In the genomic region with DNA sequence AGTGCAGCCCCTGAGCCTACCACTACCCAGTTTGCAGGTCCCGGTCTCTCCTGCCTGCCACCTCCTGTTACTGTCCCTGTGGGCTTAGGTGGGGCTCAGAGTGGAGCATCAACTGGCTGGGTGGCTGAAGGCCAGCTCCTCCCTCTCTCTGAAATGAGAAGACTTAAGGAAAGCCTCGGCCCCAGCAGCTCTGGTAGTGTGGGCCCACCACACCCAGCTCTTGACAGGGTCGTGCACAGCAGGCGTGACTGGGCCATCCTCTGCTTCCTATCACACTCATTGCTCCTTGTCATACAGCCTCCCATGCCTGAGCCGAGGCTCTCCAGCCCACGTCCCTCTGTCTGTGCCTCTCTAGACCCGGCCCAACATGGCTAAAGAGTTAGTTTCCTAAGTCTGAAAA, we compare ENCODE assay signal across 28 cellular contexts.
"Had no signal": no experiment of that assay in that cellular context is flagged by ENCODE, and none has a peak within 500 bp of the region (broad histone marks: within the 10 kb centered on the region; RNA-seq: fewer than 3 reads in every experiment).

No MANE protein-coding gene starts in this region.

- H3K27me3 ChIP-seq: hepatocyte, ovary, right atrium auricular region, right lobe of liver, suprapubic skin, vagina had no signal

- H3K4me1 Mint-ChIP-seq: nephron; stimulated activated naive B cell treated with anti-CD40 and anti-IgM and Interleukin-4, amounts not matched to agents 10 μg/mL and 1 μg/mL and 100 μg/mL, for 72 hours had no signal

- H3K27ac Mint-ChIP-seq: nephron; progenitor cell of endocrine pancreas; stimulated activated naive B cell treated with anti-CD40 and anti-IgM and Interleukin-4, amounts not matched to agents 10 μg/mL and 1 μg/mL and 100 μg/mL, for 72 hours; stimulated activated naive CD8-positive, alpha-beta T cell treated with anti-CD3 and anti-CD28 coated beads, Interleukin-15, Interleukin-2, amounts not matched to agents 100 ng/mL and 50 ng/mL, for 24 hours; type B pancreatic cell had no signal

- H3K4me3 ChIP-seq: heart right ventricle, hepatocyte, lower lobe of right lung, ovary, right atrium auricular region, right lobe of liver, smooth muscle cell, suprapubic skin, thoracic aorta, tibial artery, vagina had no signal

- H3K9me3 Mint-ChIP-seq: stimulated activated naive CD8-positive, alpha-beta T cell treated with anti-CD3 and anti-CD28 coated beads, Interleukin-15, Interleukin-2, amounts not matched to agents 100 ng/mL and 50 ng/mL, for 24 hours had no signal

- H3K36me3 Mint-ChIP-seq: stimulated activated naive B cell treated with anti-CD40 and anti-IgM and Interleukin-4, amounts not matched to agents 10 μg/mL and 1 μg/mL and 100 μg/mL, for 72 hours had no signal

- H3K27ac ChIP-seq: heart right ventricle, hepatocyte, lower lobe of right lung, ovary, right atrium auricular region, right lobe of liver, suprapubic skin, thoracic aorta, tibial artery, vagina had no signal

- H3K36me3 ChIP-seq: heart right ventricle, lower lobe of right lung, ovary, right atrium auricular region, right lobe of liver, suprapubic skin, thoracic aorta, tibial artery, vagina had no signal

- H3K9me3 ChIP-seq: lower lobe of right lung, ovary, right lobe of liver, suprapubic skin, vagina had no signal

- H3K4me2 ChIP-seq: hepatocyte, smooth muscle cell had no signal

- DNase-seq: heart right ventricle; islet precursor cell; kidney glomerular epithelial cell; left cardiac atrium; left ventricle myocardium superior; lower lobe of right lung; mammary epithelial cell; mesenchymal stem cell; naive thymus-derived CD8-positive, alpha-beta T cell; occipital lobe; ovary; right lobe of liver; stimulated activated CD4-positive, alpha-beta T cell treated with anti-CD3 and anti-CD28 coated beads, Interleukin-15, amount 100 ng/mL, for 24 hours; stimulated activated CD4-positive, alpha-beta T cell treated with anti-CD3 and anti-CD28 coated beads, Interleukin-2, amount 100 ng/mL, for 24 hours; stimulated activated CD4-positive, alpha-beta T cell treated with anti-CD3 and anti-CD28 coated beads, Interleukin-4, amount 100 ng/mL, for 1 hour; stimulated activated naive B cell treated with anti-CD40 and anti-IgM and Interleukin-4, amounts not matched to agents 10 μg/mL and 1 μg/mL and 100 μg/mL, for 72 hours; tibial artery had no signal

- H3K4me1 ChIP-seq: heart right ventricle, lower lobe of right lung, right atrium auricular region, right lobe of liver, suprapubic skin, tibial artery, vagina had no signal

- H2AFZ ChIP-seq: hepatocyte had no signal

- H3K4me3 Mint-ChIP-seq: nephron; stimulated activated naive B cell treated with anti-CD40 and anti-IgM and Interleukin-4, amounts not matched to agents 10 μg/mL and 1 μg/mL and 100 μg/mL, for 72 hours; stimulated activated naive CD8-positive, alpha-beta T cell treated with anti-CD3 and anti-CD28 coated beads, Interleukin-15, Interleukin-2, amounts not matched to agents 100 ng/mL and 50 ng/mL, for 24 hours; type B pancreatic cell had no signal

- ATAC-seq: heart right ventricle; left cardiac atrium; left lobe of liver; left ventricle myocardium superior; lower lobe of right lung; naive thymus-derived CD8-positive, alpha-beta T cell; right lobe of liver; stimulated activated naive B cell treated with anti-CD40 and anti-IgM and Interleukin-4, amounts not matched to agents 10 μg/mL and 1 μg/mL and 100 μg/mL, for 72 hours had no signal

- H3K27me3 Mint-ChIP-seq: progenitor cell of endocrine pancreas; stimulated activated naive CD8-positive, alpha-beta T cell treated with anti-CD3 and anti-CD28 coated beads, Interleukin-15, Interleukin-2, amounts not matched to agents 100 ng/mL and 50 ng/mL, for 24 hours; type B pancreatic cell had no signal

- H3K79me2 ChIP-seq: hepatocyte had no signal
